In genomic region chr7:33883566-33883965, GRCh38 we compare ENCODE assay signal across 18 cellular contexts. TPM values are rescaled to one million over a fixed set of nuclear protein-coding genes. Genes with fewer than 3 reads are reported as not detected.
"Had no signal": no experiment of that assay in that cellular context is flagged by ENCODE, and none has a peak within 500 bp of the region (broad histone marks: within the 10 kb centered on the region; RNA-seq: fewer than 3 reads in every experiment).

No MANE protein-coding gene starts in this region.

- H3K27ac Mint-ChIP-seq: activated CD4-positive, alpha-beta T cell treated with anti-CD3 and anti-CD28 coated beads, Interleukin-2, amount 10 ng/mL, durations not matched to agents 7 days and 5 days; activated naive CD4-positive, alpha-beta T cell treated with anti-CD3 and anti-CD28 coated beads, Interleukin-2, amount 50 U/mL, for 72 hours; activated T-cell treated with anti-CD3 and anti-CD28 coated beads, Interleukin-2, amount 50 U/mL, for 72 hours; nephron progenitor cell; stimulated activated naive CD8-positive, alpha-beta T cell treated with anti-CD3 and anti-CD28 coated beads, Interleukin-15, amount 100 ng/mL, for 72 hours; T-helper 1 cell treated with Interleukin-12 subunit alpha and Interleukin-12 subunit beta and Interleukin-4 antibody, amounts not matched to agents 30 μg/mL and 1 μg/mL, for 36 hours; type B pancreatic cell had no signal

- H3K4me3 Mint-ChIP-seq: activated CD4-positive, alpha-beta T cell treated with anti-CD3 and anti-CD28 coated beads, Interleukin-2, amount 10 ng/mL, durations not matched to agents 7 days and 5 days; activated T-cell treated with anti-CD3 and anti-CD28 coated beads, Interleukin-2, amount 50 U/mL, for 72 hours; nephron progenitor cell; stimulated activated naive CD8-positive, alpha-beta T cell treated with anti-CD3 and anti-CD28 coated beads, Interleukin-15, amount 100 ng/mL, for 72 hours; T-helper 1 cell treated with Interleukin-12 subunit alpha and Interleukin-12 subunit beta and Interleukin-4 antibody, amounts not matched to agents 30 μg/mL and 1 μg/mL, for 36 hours; type B pancreatic cell had no signal

- H3K27ac ChIP-seq: colonic mucosa, sigmoid colon had no signal

- H3K36me3 ChIP-seq: colonic mucosa, sigmoid colon had no signal

- H3K27me3 ChIP-seq: colonic mucosa, sigmoid colon had no signal

- H3K9me3 ChIP-seq: colonic mucosa, sigmoid colon had no signal

- H3K4me3 ChIP-seq: colonic mucosa, sigmoid colon had no signal

- H3K27me3 Mint-ChIP-seq: activated CD4-positive, alpha-beta T cell treated with anti-CD3 and anti-CD28 coated beads, Interleukin-2, amount 10 ng/mL, durations not matched to agents 7 days and 5 days had no signal

- ATAC-seq: activated naive CD4-positive, alpha-beta T cell treated with anti-CD3 and anti-CD28 coated beads, Interleukin-2, amount 50 U/mL, for 72 hours; activated T-cell treated with anti-CD3 and anti-CD28 coated beads, Interleukin-2, amount 50 U/mL, for 72 hours had no signal

- H3K36me3 Mint-ChIP-seq: activated naive CD4-positive, alpha-beta T cell treated with anti-CD3 and anti-CD28 coated beads, Interleukin-2, amount 50 U/mL, for 72 hours; type B pancreatic cell had no signal

- DNase-seq: activated CD4-positive, alpha-beta T cell treated with anti-CD3 and anti-CD28 coated beads, Interleukin-2, amount 10 ng/mL, durations not matched to agents 7 days and 5 days; activated CD8-positive, alpha-beta memory T cell treated with anti-CD3 and anti-CD28 coated beads, Interleukin-2, amount 50 U/mL, for 48 hours; activated gamma-delta T cell; activated T-cell treated with anti-CD3 and anti-CD28 coated beads, Interleukin-2, amount 50 U/mL, for 72 hours; central memory CD4-positive, alpha-beta T cell; colonic mucosa; foreskin fibroblast; hypothalamus; kidney glomerular epithelial cell; nephron progenitor cell; sigmoid colon; stimulated activated CD4-positive, alpha-beta T cell treated with anti-CD3 and anti-CD28 coated beads, Interleukin-1b, Interleukin-23, amount 100 ng/mL, for 48 hours; stimulated activated naive CD8-positive, alpha-beta T cell treated with anti-CD3 and anti-CD28 coated beads, Interleukin-15, amount 100 ng/mL, for 72 hours had no signal

- H3K4me1 ChIP-seq: colonic mucosa had no signal

- FAIRE-seq: endometrium, TTC549 had no signal

- H3K9me3 Mint-ChIP-seq: activated CD4-positive, alpha-beta T cell treated with anti-CD3 and anti-CD28 coated beads, Interleukin-2, amount 10 ng/mL, durations not matched to agents 7 days and 5 days; activated naive CD4-positive, alpha-beta T cell treated with anti-CD3 and anti-CD28 coated beads, Interleukin-2, amount 50 U/mL, for 72 hours; activated T-cell treated with anti-CD3 and anti-CD28 coated beads, Interleukin-2, amount 50 U/mL, for 72 hours; nephron progenitor cell; stimulated activated naive CD8-positive, alpha-beta T cell treated with anti-CD3 and anti-CD28 coated beads, Interleukin-15, amount 100 ng/mL, for 72 hours; T-helper 1 cell treated with Interleukin-12 subunit alpha and Interleukin-12 subunit beta and Interleukin-4 antibody, amounts not matched to agents 30 μg/mL and 1 μg/mL, for 36 hours; type B pancreatic cell had no signal

- H3K4me1 Mint-ChIP-seq: activated CD4-positive, alpha-beta T cell treated with anti-CD3 and anti-CD28 coated beads, Interleukin-2, amount 10 ng/mL, durations not matched to agents 7 days and 5 days; stimulated activated naive CD8-positive, alpha-beta T cell treated with anti-CD3 and anti-CD28 coated beads, Interleukin-15, amount 100 ng/mL, for 72 hours had no signal

RNA-seq across cellular contexts. Expression of gene BMPER, which starts 21.8 kb away (rescaled TPM):
- total RNA-seq: activated CD4-positive, alpha-beta T cell treated with anti-CD3 and anti-CD28 coated beads, Interleukin-2, amount 10 ng/mL, durations not matched to agents 7 days and 5 days; activated naive CD4-positive, alpha-beta T cell treated with anti-CD3 and anti-CD28 coated beads, Interleukin-2, amount 50 U/mL, for 72 hours had no signal
